ENCODE assay signal across 14 cellular contexts in the genomic region with DNA sequence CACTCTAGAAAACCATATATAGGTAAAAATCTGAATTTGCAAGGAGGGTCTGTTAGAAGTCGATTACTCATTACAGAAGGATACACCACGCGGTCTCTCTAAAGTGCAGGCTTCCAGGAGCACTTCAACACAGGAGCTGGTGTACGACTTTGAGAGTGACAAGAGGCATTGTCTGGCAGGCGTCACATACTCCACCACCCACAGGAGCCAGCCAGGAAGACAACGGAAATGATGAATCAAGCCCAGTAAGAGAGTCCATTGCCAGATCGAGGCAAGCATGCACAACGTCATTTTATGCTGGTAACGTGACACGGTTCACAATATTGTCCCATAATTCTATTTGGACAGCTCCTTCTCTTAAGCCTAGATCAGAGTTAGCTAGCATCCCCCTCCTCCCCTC.
DNase-seq lines count a peak whose midpoint lies in the region; ATAC-seq and TF ChIP-seq lines count a peak whose summit lies in the region.
"Had no signal": no experiment of that assay in that cellular context is flagged by ENCODE, and none has a peak within 500 bp of the region (broad histone marks: within the 10 kb centered on the region; RNA-seq: fewer than 3 reads in every experiment).

No MANE protein-coding gene starts in this region.

- DNase-seq in Ammon's horn (ENCODE audit: low spot score): peak; percentile 33
- peak; percentile 70 for DNase-seq in GM03348 (ENCODE audit: low spot score)
- DNase-seq in RWPE2 (ENCODE audit: low spot score): no peak
- peak; percentile 58 for DNase-seq in left kidney (ENCODE audit: low read depth, low spot score)
- DNase-seq in stimulated activated CD8-positive, alpha-beta memory T cell treated with anti-CD3 and anti-CD28 coated beads, Interleukin-4, amount 100 ng/mL, for 48 hours: no peak
- no peak for DNase-seq in NCI-H82 (lab: John Stamatoyannopoulos, UW)
- DNase-seq: activated T-cell treated with anti-CD3 and anti-CD28 coated beads, Interleukin-2, amount 50 U/mL, for 72 hours; C1 segment of cervical spinal cord; glutamatergic neuron; mucosa of descending colon; NCI-H1105 treated with DMSO at 0.1 percent for 48 hours had no signal

- H3K4me1 ChIP-seq in RWPE2 (ENCODE audit: insufficient read depth, poor library complexity, severe bottlenecking): peaks cover 50% of the 10 kb centered on the region

- H3K36me3 ChIP-seq in RWPE2 (ENCODE audit: low read depth): no peaks in the 10 kb centered on the region
- H3K36me3 ChIP-seq: suprapubic skin had no signal

- no peaks in the 10 kb centered on the region for H3K9me3 ChIP-seq in RWPE2 (ENCODE audit: severe bottlenecking)
- H3K9me3 ChIP-seq: mucosa of descending colon, suprapubic skin had no signal

- peak overlapping the region; percentile 99 for H3K27ac ChIP-seq in RWPE2 (ENCODE audit: poor library complexity, severe bottlenecking)
- H3K27ac ChIP-seq: suprapubic skin had no signal

- TF ChIP-seq CTCF in RWPE2 (IDR thresholded peaks at IDR 0.05; ENCODE audit: poor library complexity, severe bottlenecking): no peak

- ATAC-seq in RWPE2 (ENCODE audit: low read depth): no peak
- ATAC-seq in HG03571 (IDR thresholded peaks at IDR 0.05; ENCODE audit: unreplicated experiment): no peak
- no peak for ATAC-seq in HG03432 (IDR thresholded peaks at IDR 0.05; ENCODE audit: unreplicated experiment)
- ATAC-seq: activated T-cell treated with anti-CD3 and anti-CD28 coated beads, Interleukin-2, amount 50 U/mL, for 72 hours; mucosa of descending colon had no signal

- no peak overlapping the region for H3K4me3 ChIP-seq in RWPE2 (ENCODE audit: severe bottlenecking)
- H3K4me3 ChIP-seq: mucosa of descending colon, suprapubic skin had no signal

- H3K27me3 ChIP-seq in RWPE2 (ENCODE audit: insufficient read depth, poor library complexity, severe bottlenecking): no peaks in the 10 kb centered on the region

Comparison
In these comparisons a context has a peak if more than half of its experiments do, and no peak if none do; other contexts are left out.
1. DNase-seq: peak in Ammon's horn (single experiment), GM03348 (single experiment) and left kidney (single experiment); none in RWPE2 (single experiment), stimulated activated CD8-positive, alpha-beta memory T cell treated with anti-CD3 and anti-CD28 coated beads, Interleukin-4, amount 100 ng/mL, for 48 hours (single experiment) and NCI-H82 (single experiment).